In the genomic region with DNA sequence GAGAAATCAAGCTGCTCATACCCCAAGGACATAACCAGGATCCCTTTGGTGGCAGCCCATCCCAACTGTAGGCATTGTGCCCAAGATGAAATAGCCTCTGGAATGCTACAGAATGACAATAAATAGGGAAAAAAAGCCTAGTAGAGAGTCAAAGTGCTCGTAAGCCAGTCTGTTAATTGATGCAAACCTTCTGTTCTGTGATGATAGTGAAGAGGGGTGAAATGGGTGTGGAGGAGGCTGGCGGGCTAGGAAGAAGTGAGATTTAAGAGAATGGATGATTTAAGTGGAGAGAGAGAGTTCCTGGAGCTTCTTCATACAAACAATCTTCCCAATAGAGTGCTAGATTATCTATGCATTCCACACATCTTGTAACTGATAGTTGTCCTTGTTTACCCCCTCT, we compare ENCODE assay signal across 20 cellular contexts.
DNase-seq lines count a peak whose midpoint lies in the region; ATAC-seq and TF ChIP-seq lines count a peak whose summit lies in the region.
"Had no signal": no experiment of that assay in that cellular context is flagged by ENCODE, and none has a peak within 500 bp of the region (broad histone marks: within the 10 kb centered on the region; RNA-seq: fewer than 3 reads in every experiment).

No MANE protein-coding gene starts in this region.

- WGBS in esophagus muscularis mucosa = 52% methylated on average over 2 of the region's 2 CpGs
- WGBS in endodermal cell (ENCODE audit: insufficient coverage in 1 of 2, insufficient read length in 1 of 2), 2 experiments = 78 to 81% methylated on average over 2 of the region's 2 CpGs

- H3K9me3 ChIP-seq in esophagus muscularis mucosa = no peaks in the 10 kb centered on the region
- H3K9me3 ChIP-seq in lower lobe of right lung = no peaks in the 10 kb centered on the region
- H3K9me3 ChIP-seq in upper lobe of right lung = no peaks in the 10 kb centered on the region
- H3K9me3 ChIP-seq in endodermal cell (ENCODE audit: control insufficient read depth, low read length) = no peaks in the 10 kb centered on the region
- H3K9me3 ChIP-seq: A549; BLaER1 treated with 17β-estradiol and CSF1 and Interleukin-3, amounts not matched to agents 10 nM and 100 nM; Caco-2 had no signal

- H3F3A ChIP-seq in GM23338 (replicated peaks; ENCODE audit: low read depth) = no peaks in the 10 kb centered on the region

- ATAC-seq in left ventricle myocardium superior = peak; percentile 42
- ATAC-seq in Right ventricle myocardium superior (ENCODE audit: poor library complexity) = no peak
- peak; percentile 14 to 63 for ATAC-seq in lower lobe of right lung
- ATAC-seq in upper lobe of right lung = peak; percentile 35
- ATAC-seq in GM23338 = no peak
- ATAC-seq: A549; CD8-positive, alpha-beta T cell had no signal

- no peak for TF ChIP-seq EP300 in esophagus muscularis mucosa (IDR thresholded peaks at IDR 0.05)

- no peaks in the 10 kb centered on the region for H3K27me3 ChIP-seq in esophagus muscularis mucosa
- no peaks in the 10 kb centered on the region for H3K27me3 ChIP-seq in lower lobe of right lung (ENCODE audit: low read depth)
- H3K27me3 ChIP-seq in upper lobe of right lung = no peaks in the 10 kb centered on the region
- H3K27me3 ChIP-seq in GM23338 (ENCODE audit: insufficient read depth) = no peaks in the 10 kb centered on the region
- H3K27me3 ChIP-seq in endodermal cell (ENCODE audit: control insufficient read depth, insufficient read depth, low read length, poor library complexity, severe bottlenecking) = no peaks in the 10 kb centered on the region
- H3K27me3 ChIP-seq: BLaER1 treated with 17β-estradiol and CSF1 and Interleukin-3, amounts not matched to agents 10 nM and 100 nM had no signal

- H3K36me3 Mint-ChIP-seq in GM23338 (ENCODE audit: low read depth) (0 out of 3 replicates have a peak, but pooled peaks cover 6% of the 10 kb centered on the region), endodermal cell (ENCODE audit: low read depth) (no peaks in the 10 kb centered on the region)
- H3K36me3 Mint-ChIP-seq: CD8-positive, alpha-beta T cell had no signal

- peaks cover 18% of the 10 kb centered on the region for H3K9me2 ChIP-seq in GM23338 (ENCODE audit: insufficient read depth)

- H3K9me3 Mint-ChIP-seq in GM23338 (0 out of 3 replicates have a peak, but pooled peaks cover 4% of the 10 kb centered on the region), endodermal cell (no peaks in the 10 kb centered on the region)
- H3K9me3 Mint-ChIP-seq: CD4-positive, alpha-beta T cell had no signal

- H3K4me2 ChIP-seq in GM23338 = no peak overlapping the region
- H3K4me2 ChIP-seq: A549; BLaER1 treated with 17β-estradiol and CSF1 and Interleukin-3, amounts not matched to agents 10 nM and 100 nM had no signal

- H2AFZ ChIP-seq in GM23338 = no peak overlapping the region

- H3K4me1 Mint-ChIP-seq in GM23338 (no peaks in the 10 kb centered on the region), endodermal cell (peaks cover 2% of the 10 kb centered on the region)
- H3K4me1 Mint-ChIP-seq: B cell had no signal

- H3K36me3 ChIP-seq in esophagus muscularis mucosa = no peaks in the 10 kb centered on the region
- H3K36me3 ChIP-seq in lower lobe of right lung = no peaks in the 10 kb centered on the region
- no peaks in the 10 kb centered on the region for H3K36me3 ChIP-seq in upper lobe of right lung
- no peaks in the 10 kb centered on the region for H3K36me3 ChIP-seq in GM23338 (ENCODE audit: insufficient read depth)
- no peaks in the 10 kb centered on the region for H3K36me3 ChIP-seq in endodermal cell (ENCODE audit: control insufficient read depth, insufficient read depth, low read length)
- H3K36me3 ChIP-seq: BLaER1 treated with 17β-estradiol and CSF1 and Interleukin-3, amounts not matched to agents 10 nM and 100 nM had no signal

- H4K20me1 ChIP-seq in GM23338 (replicated peaks; ENCODE audit: insufficient read depth) = no peaks in the 10 kb centered on the region
- H4K20me1 ChIP-seq: BLaER1 treated with 17β-estradiol and CSF1 and Interleukin-3, amounts not matched to agents 10 nM and 100 nM had no signal

- no peak overlapping the region for H3K4me3 ChIP-seq in esophagus muscularis mucosa
- H3K4me3 ChIP-seq in lower lobe of right lung = no peak overlapping the region
- no peak overlapping the region for H3K4me3 ChIP-seq in upper lobe of right lung
- no peak overlapping the region for H3K4me3 ChIP-seq in GM23338
- no peak overlapping the region for H3K4me3 ChIP-seq in endodermal cell (ENCODE audit: low read length)
- H3K4me3 ChIP-seq: A549; BLaER1 treated with 17β-estradiol and CSF1 and Interleukin-3, amounts not matched to agents 10 nM and 100 nM had no signal

- no peak for TF ChIP-seq POLR2A in esophagus muscularis mucosa (IDR thresholded peaks at IDR 0.05; ENCODE audit: low read depth)

- no peaks in the 10 kb centered on the region for H3K27me3 Mint-ChIP-seq in GM23338 (ENCODE audit: insufficient read depth, low read depth, poor library complexity)
- H3K27me3 Mint-ChIP-seq in endodermal cell (ENCODE audit: insufficient read depth) = no peaks in the 10 kb centered on the region
- H3K27me3 Mint-ChIP-seq: B cell had no signal

- H3K27ac Mint-ChIP-seq in GM23338 (no peak overlapping the region), endodermal cell (no peak overlapping the region)
- H3K27ac Mint-ChIP-seq: B cell; CD4-positive, alpha-beta T cell; CD8-positive, alpha-beta T cell had no signal

- intact Hi-C loops in left ventricle myocardium superior (cut with micrococcal nuclease) = no loop called here
- intact Hi-C loops in Right ventricle myocardium superior (cut with DNase I) = no loop called here
- intact Hi-C loops in esophagus muscularis mucosa (cut with DNase I) = no loop called here
- intact Hi-C loops in lower lobe of right lung (cut with DNase I) = no loop called here
- intact Hi-C loops in upper lobe of right lung (cut with DNase I) = no loop called here

- H3K79me2 ChIP-seq in GM23338 (replicated peaks; ENCODE audit: insufficient read depth) = no peaks in the 10 kb centered on the region

- DNase-seq in left ventricle myocardium superior (no peak), Right ventricle myocardium superior (no peak), esophagus muscularis mucosa (ENCODE audit: extremely low spot score) (peak; percentile 62), lower lobe of right lung (no peak), upper lobe of right lung (no peak), iPS-NIHi7 (ENCODE audit: extremely low spot score) (no peak), GM23338 (ENCODE audit: low spot score) (no peak), endodermal cell (no peak)
- DNase-seq: AML-193; Caco-2; Calu3; CD4-positive, alpha-beta T cell; CD8-positive, alpha-beta T cell; DMS79 treated with DMSO at 0.1 percent for 48 hours; GF-D8 had no signal

- TF ChIP-seq CTCF in esophagus muscularis mucosa (IDR thresholded peaks at IDR 0.05) (no peak), lower lobe of right lung (IDR thresholded peaks at IDR 0.05) (no peak), upper lobe of right lung (IDR thresholded peaks at IDR 0.05) (no peak), GM23338 (conservative IDR thresholded peaks at IDR 0.05; ENCODE audit: low read depth in 2 of 2) (no peak), endodermal cell (conservative IDR thresholded peaks at IDR 0.05) (no peak)

- H3K4me1 ChIP-seq in esophagus muscularis mucosa (no peaks in the 10 kb centered on the region), lower lobe of right lung (no peaks in the 10 kb centered on the region), upper lobe of right lung (no peaks in the 10 kb centered on the region), GM23338 (ENCODE audit: insufficient read depth) (no peaks in the 10 kb centered on the region), endodermal cell (ENCODE audit: control insufficient read depth, insufficient read depth, low read length) (no peaks in the 10 kb centered on the region)
- H3K4me1 ChIP-seq: A549; BLaER1 treated with 17β-estradiol and CSF1 and Interleukin-3, amounts not matched to agents 10 nM and 100 nM; Caco-2 had no signal

- H3K4me3 Mint-ChIP-seq in GM23338 = no peak overlapping the region
- H3K4me3 Mint-ChIP-seq in endodermal cell = no peak overlapping the region
- H3K4me3 Mint-ChIP-seq: B cell; CD4-positive, alpha-beta T cell; CD8-positive, alpha-beta T cell had no signal

- no peak overlapping the region for H3K27ac ChIP-seq in esophagus muscularis mucosa (replicated peaks in 1 of 4)
- no peak overlapping the region for H3K27ac ChIP-seq in lower lobe of right lung
- H3K27ac ChIP-seq in upper lobe of right lung = no peak overlapping the region
- H3K27ac ChIP-seq in GM23338 (ENCODE audit: low read depth) = no peak overlapping the region
- no peak overlapping the region for H3K27ac ChIP-seq in endodermal cell (ENCODE audit: low read depth, low read length)
- H3K27ac ChIP-seq: 22Rv1; A549; BLaER1 treated with 17β-estradiol and CSF1 and Interleukin-3, amounts not matched to agents 10 nM and 100 nM; C4-2B had no signal

- H3K9ac ChIP-seq in endodermal cell (ENCODE audit: extremely low read depth, low read length, poor library complexity, severe bottlenecking) = no peak overlapping the region
- H3K9ac ChIP-seq: BLaER1 treated with 17β-estradiol and CSF1 and Interleukin-3, amounts not matched to agents 10 nM and 100 nM had no signal

TF ChIP-seq in GM23338, 12 proteins besides CTCF, POLR2A, EP300 and RAD21 (continues in another document):
- TF ChIP-seq NANOG (IDR thresholded peaks at IDR 0.05; ENCODE audit: borderline replicate concordance) (no peak), EZH2phosphoT487 (IDR thresholded peaks at IDR 0.05; ENCODE audit: unreplicated experiment) (no peak), ZNF114 (CRISPR knock-in tag; IDR thresholded peaks at IDR 0.05) (no peak), JUNB (IDR thresholded peaks at IDR 0.05; ENCODE audit: unreplicated experiment) (no peak), POLR2AphosphoS5 (IDR thresholded peaks at IDR 0.05; ENCODE audit: low read depth) (no peak)
- TF ChIP-seq, protein P1, sequence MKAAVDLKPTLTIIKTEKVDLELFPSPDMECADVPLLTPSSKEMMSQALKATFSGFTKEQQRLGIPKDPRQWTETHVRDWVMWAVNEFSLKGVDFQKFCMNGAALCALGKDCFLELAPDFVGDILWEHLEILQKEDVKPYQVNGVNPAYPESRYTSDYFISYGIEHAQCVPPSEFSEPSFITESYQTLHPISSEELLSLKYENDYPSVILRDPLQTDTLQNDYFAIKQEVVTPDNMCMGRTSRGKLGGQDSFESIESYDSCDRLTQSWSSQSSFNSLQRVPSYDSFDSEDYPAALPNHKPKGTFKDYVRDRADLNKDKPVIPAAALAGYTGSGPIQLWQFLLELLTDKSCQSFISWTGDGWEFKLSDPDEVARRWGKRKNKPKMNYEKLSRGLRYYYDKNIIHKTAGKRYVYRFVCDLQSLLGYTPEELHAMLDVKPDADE (IDR thresholded peaks at IDR 0.05) = no peak

Comparison
In these comparisons a context has a peak if more than half of its experiments do, and no peak if none do; other contexts are left out.
1. ATAC-seq: peak in left ventricle myocardium superior (single experiment), lower lobe of right lung (2 of 2) and upper lobe of right lung (single experiment); none in Right ventricle myocardium superior (single experiment) and GM23338 (single experiment).